In the genomic region with DNA sequence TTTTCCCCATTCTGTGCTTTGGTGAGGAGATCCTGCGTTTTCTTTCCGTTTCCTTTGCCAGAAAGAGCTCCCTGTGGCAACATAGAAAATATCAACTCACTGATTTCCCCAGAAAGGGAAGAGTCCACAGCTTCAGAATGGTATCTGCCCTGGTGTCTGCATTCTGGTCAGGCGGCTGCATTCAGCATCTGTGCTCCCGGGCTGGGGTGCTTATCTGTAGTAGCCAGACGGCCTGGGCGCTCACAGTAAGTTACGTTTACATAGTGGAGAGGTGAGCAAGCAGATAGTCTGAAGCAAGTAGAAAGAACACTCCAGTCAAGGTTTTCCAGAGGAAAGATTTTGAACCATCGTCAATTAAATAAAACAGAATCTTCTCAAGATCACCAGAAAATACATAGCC, we compare ENCODE assay signal across 3 cellular contexts. TPM values are rescaled to one million over a fixed set of nuclear protein-coding genes. Genes with fewer than 3 reads are reported as not detected.
"Had no signal": no experiment of that assay in that cellular context is flagged by ENCODE, and none has a peak within 500 bp of the region (broad histone marks: within the 10 kb centered on the region; RNA-seq: fewer than 3 reads in every experiment).

No MANE protein-coding gene starts in this region.

RNA-seq across cellular contexts. Expression of a gene that starts 29.3 kb away (rescaled TPM):
- total RNA-seq: sciatic nerve, smooth muscle cell had no signal
- polyA plus RNA-seq: naive thymus-derived CD4-positive, alpha-beta T cell had no signal
